ENCODE assay signal across 8 cellular contexts in the genomic region with DNA sequence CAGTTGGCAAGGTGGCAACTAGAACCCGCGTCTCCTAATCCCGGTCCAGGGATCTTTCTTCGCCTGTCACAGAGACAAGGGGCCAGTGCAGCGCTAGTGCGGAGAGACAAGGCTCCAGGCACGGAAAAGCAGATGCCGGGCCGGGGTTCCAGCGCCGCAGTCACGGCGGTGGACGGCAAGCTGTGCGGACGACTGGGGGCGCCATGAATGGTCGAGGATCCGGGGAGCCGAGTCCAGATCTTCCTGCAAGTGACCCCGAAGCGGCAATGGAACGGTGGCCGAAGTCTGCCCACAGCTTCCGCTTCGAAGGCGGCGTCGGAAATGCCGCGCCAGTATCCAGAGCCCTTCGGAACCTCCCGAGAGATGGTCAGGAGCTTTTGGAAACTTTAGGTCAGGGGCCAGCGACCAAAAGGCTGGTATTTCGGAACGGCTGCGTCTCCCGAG. TPM values are rescaled to one million over a fixed set of nuclear protein-coding genes. Genes with fewer than 3 reads are reported as not detected.
DNase-seq lines count a peak whose midpoint lies in the region; ATAC-seq and TF ChIP-seq lines count a peak whose summit lies in the region.

No MANE protein-coding gene starts in this region.

- ATAC-seq in GM19035 (IDR thresholded peaks at IDR 0.05; ENCODE audit: unreplicated experiment) (peak; percentile 27), HG03175 (IDR thresholded peaks at IDR 0.05; ENCODE audit: unreplicated experiment) (peak; percentile 40), foreskin keratinocyte (peak; percentile 21)

- POLR2A ChIA-PET in activated CD4-positive, alpha-beta memory T cell treated with anti-CD3 and anti-CD28 coated beads for 36 hours (lab: Charles Lee) = interaction anchor here (0.7 to 2.7 kb wide), 7 partner anchors 9 to 95 kb away, joined by 3 to 13 read pairs (median 6); a partner anchor contains a TSS

- CTCF ChIA-PET in activated CD4-positive, alpha-beta memory T cell treated with anti-CD3 and anti-CD28 coated beads for 36 hours (lab: Charles Lee) = interaction anchor here (0.6 to 5.7 kb wide), 27 partner anchors 8 to 539 kb away, joined by 3 to 49 read pairs (median 3); a partner anchor contains a TSS

- no peaks in the 10 kb centered on the region for H3K27me3 ChIP-seq in BLaER1 treated with 17β-estradiol and CSF1 and Interleukin-3, amounts not matched to agents 10 nM and 100 nM
- H3K27me3 ChIP-seq in foreskin keratinocyte = no peaks in the 10 kb centered on the region

- DNase-seq in activated CD4-positive, alpha-beta memory T cell treated with anti-CD3 and anti-CD28 coated beads for 36 hours = no peak
- DNase-seq in foreskin keratinocyte (no peak), posterior cingulate gyrus (peak; percentile 18 to 94 (median 64)), dedifferentiated amniotic fluid mesenchymal stem cell (ENCODE audit: extremely low spot score) (no peak)
- no peak for DNase-seq in activated CD4-positive, CD25-positive, alpha-beta regulatory T cell treated with anti-CD3 and anti-CD28 coated beads, Interleukin-2, amount 50 U/mL, for 72 hours

- H4K20me1 ChIP-seq in BLaER1 treated with 17β-estradiol and CSF1 and Interleukin-3, amounts not matched to agents 10 nM and 100 nM = peaks cover 3 to 21% (median 7%) of the 10 kb centered on the region in 11 experiments; a peak in 15 of 22 replicates

- H3K4me3 ChIP-seq in BLaER1 treated with 17β-estradiol and CSF1 and Interleukin-3, amounts not matched to agents 10 nM and 100 nM = peak overlapping the region; percentile 80 to 96 (median 92)

- H3K27ac ChIP-seq in BLaER1 treated with 17β-estradiol and CSF1 and Interleukin-3, amounts not matched to agents 10 nM and 100 nM = peak overlapping the region; percentile 81 to 97 (median 91)
- peak overlapping the region; percentile 58 for H3K27ac ChIP-seq in foreskin keratinocyte

- peak overlapping the region; percentile 98 for H3K27ac Mint-ChIP-seq in activated CD4-positive, alpha-beta memory T cell treated with anti-CD3 and anti-CD28 coated beads for 36 hours

- no peaks in the 10 kb centered on the region for H3K27me3 Mint-ChIP-seq in activated CD4-positive, alpha-beta memory T cell treated with anti-CD3 and anti-CD28 coated beads for 36 hours

- TF ChIP-seq CTCF in foreskin keratinocyte (conservative IDR thresholded peaks at IDR 0.05) = no peak

- peaks cover 6% of the 10 kb centered on the region for H3K36me3 Mint-ChIP-seq in activated CD4-positive, alpha-beta memory T cell treated with anti-CD3 and anti-CD28 coated beads for 36 hours

- H3K4me1 ChIP-seq in BLaER1 treated with 17β-estradiol and CSF1 and Interleukin-3, amounts not matched to agents 10 nM and 100 nM = peaks cover 28 to 43% (median 40%) of the 10 kb centered on the region in 10 experiments
- H3K4me1 ChIP-seq in foreskin keratinocyte = peaks cover 9% of the 10 kb centered on the region

- H3K4me1 Mint-ChIP-seq in activated CD4-positive, alpha-beta memory T cell treated with anti-CD3 and anti-CD28 coated beads for 36 hours (ENCODE audit: low read depth) = peaks cover 23% of the 10 kb centered on the region

- H3K9ac ChIP-seq in BLaER1 treated with 17β-estradiol and CSF1 and Interleukin-3, amounts not matched to agents 10 nM and 100 nM = peak overlapping the region; percentile 88 to 97 (median 90)

- peaks cover 3 to 19% (median 7%) of the 10 kb centered on the region in 11 experiments; a peak in 16 of 22 replicates for H3K36me3 ChIP-seq in BLaER1 treated with 17β-estradiol and CSF1 and Interleukin-3, amounts not matched to agents 10 nM and 100 nM

- H3K9me3 ChIP-seq in BLaER1 treated with 17β-estradiol and CSF1 and Interleukin-3, amounts not matched to agents 10 nM and 100 nM (replicated peaks in 1 of 11) = no peaks in the 10 kb centered on the region

- no peaks in the 10 kb centered on the region for H3K9me3 Mint-ChIP-seq in activated CD4-positive, alpha-beta memory T cell treated with anti-CD3 and anti-CD28 coated beads for 36 hours

- peak overlapping the region; percentile 97 for H3K4me3 Mint-ChIP-seq in activated CD4-positive, alpha-beta memory T cell treated with anti-CD3 and anti-CD28 coated beads for 36 hours

- intact Hi-C loops in activated CD4-positive, alpha-beta memory T cell treated with anti-CD3 and anti-CD28 coated beads for 36 hours (cut with micrococcal nuclease) = loop anchor here (5.0 kb wide), 1 partner anchor 790 kb away; a partner anchor contains a TSS
- intact Hi-C loops in posterior cingulate gyrus (cut with DNase I) = no loop called here

- peak overlapping the region; percentile 78 to 99 (median 95) for H3K4me2 ChIP-seq in BLaER1 treated with 17β-estradiol and CSF1 and Interleukin-3, amounts not matched to agents 10 nM and 100 nM

RNA-seq across cellular contexts. Expression of a gene that starts 0.6 kb away (rescaled TPM):
- 10 to 100 TPM; 34.4 to 34.6 TPM for total RNA-seq in activated CD4-positive, alpha-beta memory T cell treated with anti-CD3 and anti-CD28 coated beads for 36 hours
- total RNA-seq in foreskin keratinocyte = 42.7 and 48.8 TPM in 2 replicates
- polyA plus RNA-seq in foreskin keratinocyte = 19.6 and 20.7 TPM in 2 replicates

RNA-seq across cellular contexts. Expression of a gene that starts 31.2 kb away (rescaled TPM):
- total RNA-seq in activated CD4-positive, alpha-beta memory T cell treated with anti-CD3 and anti-CD28 coated beads for 36 hours = 10 to 100 TPM; 51.5 to 57.0 TPM
- 451 and 458 TPM in 2 replicates for total RNA-seq in foreskin keratinocyte
- 612 and 644 TPM in 2 replicates for polyA plus RNA-seq in foreskin keratinocyte

RNA-seq across cellular contexts. Expression of a gene that starts 59.0 kb away (rescaled TPM):
- total RNA-seq in activated CD4-positive, alpha-beta memory T cell treated with anti-CD3 and anti-CD28 coated beads for 36 hours = 100 to 1,000 TPM; 112 to 119 TPM
- 80.1 and 95.8 TPM in 2 replicates for total RNA-seq in foreskin keratinocyte
- polyA plus RNA-seq in foreskin keratinocyte = 172 and 175 TPM in 2 replicates

RNA-seq across cellular contexts. Expression of a gene that starts 59.2 kb away (rescaled TPM):
- 10 to 100 TPM; 52.5 to 57.6 TPM for total RNA-seq in activated CD4-positive, alpha-beta memory T cell treated with anti-CD3 and anti-CD28 coated beads for 36 hours
- 82.1 and 91.0 TPM in 2 replicates for total RNA-seq in foreskin keratinocyte
- 108 and 120 TPM in 2 replicates for polyA plus RNA-seq in foreskin keratinocyte

Comparison
In these comparisons a context has a peak if more than half of its experiments do, and no peak if none do; other contexts are left out.
1. DNase-seq: peak in posterior cingulate gyrus (10 of 10); none in activated CD4-positive, alpha-beta memory T cell treated with anti-CD3 and anti-CD28 coated beads for 36 hours (single experiment), foreskin keratinocyte (0 of 2), activated CD4-positive, CD25-positive, alpha-beta regulatory T cell treated with anti-CD3 and anti-CD28 coated beads, Interleukin-2, amount 50 U/mL, for 72 hours (single experiment) and dedifferentiated amniotic fluid mesenchymal stem cell (single experiment).
2. Peak in every context shown above with its lines, with median percentiles within 50 percentile points of each other: ATAC-seq.